Comparison of ENCODE assay signal across 7 cellular contexts in the genomic region with DNA sequence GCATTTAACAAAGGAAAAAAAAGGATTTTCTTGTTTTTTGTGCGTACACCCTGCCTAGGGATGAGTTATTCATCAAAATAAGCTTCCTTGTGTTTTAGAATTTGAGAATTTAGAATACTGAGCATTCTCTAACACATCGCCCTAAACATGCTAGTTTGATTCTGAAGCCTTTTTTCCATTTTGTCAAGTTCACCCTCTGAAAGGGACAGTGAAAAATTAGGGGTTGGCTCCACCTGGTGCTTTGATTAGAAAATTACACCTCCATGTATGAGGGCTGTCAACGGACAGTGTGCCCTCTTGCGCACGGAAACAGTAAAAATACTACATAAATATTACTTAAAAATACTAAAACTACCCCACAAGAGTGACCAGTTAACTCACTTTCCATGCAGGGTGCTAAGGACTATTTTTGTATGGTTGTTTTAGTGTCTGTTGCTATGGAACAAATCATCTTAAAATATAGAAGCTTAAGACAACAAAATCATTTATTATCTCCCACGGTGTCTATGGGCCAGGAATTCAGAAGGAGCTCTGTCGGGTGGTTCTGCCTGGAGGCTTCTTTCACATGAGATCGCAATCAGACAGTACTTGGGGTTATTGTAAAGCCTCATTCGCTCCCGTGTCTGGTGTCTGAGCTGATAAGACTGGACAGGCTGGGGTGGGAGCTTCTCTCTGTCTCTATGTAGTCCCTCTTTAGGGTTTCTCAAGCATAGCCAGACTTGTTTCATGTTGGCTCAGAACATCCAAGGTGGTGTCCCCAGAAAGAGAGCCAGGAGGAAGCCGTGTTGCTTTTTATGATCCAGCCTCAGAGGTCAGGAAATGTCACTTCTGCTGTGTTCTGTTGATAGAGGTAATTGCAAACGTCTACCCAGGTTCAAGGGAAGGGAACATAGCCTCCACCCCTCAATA. TPM values are rescaled to one million over a fixed set of nuclear protein-coding genes. Genes with fewer than 3 reads are reported as not detected.
A peak's percentile ranks its signal among the peaks of the same experiment; 100 is the strongest.
DNase-seq lines count a peak whose midpoint lies in the region; ATAC-seq, FAIRE-seq and TF ChIP-seq lines count a peak whose summit lies in the region.

No MANE protein-coding gene starts in this region.

- H3K36me3 Mint-ChIP-seq in astrocyte (ENCODE audit: low read depth, unreplicated experiment) = no peaks in the 10 kb centered on the region

- no peaks in the 10 kb centered on the region for H3K79me2 ChIP-seq in astrocyte (ENCODE audit: insufficient read depth, low read length)

- H3K9me3 Mint-ChIP-seq in astrocyte (ENCODE audit: unreplicated experiment) = no peaks in the 10 kb centered on the region

- H3K36me3 ChIP-seq in astrocyte (ENCODE audit: insufficient read depth, low read length) (no peaks in the 10 kb centered on the region), small intestine (ENCODE audit: control insufficient read depth in 2 of 2, insufficient read depth in 2 of 2, low read length in 2 of 2) (no peaks in the 10 kb centered on the region)

- H3K27me3 Mint-ChIP-seq in astrocyte (ENCODE audit: low read depth, unreplicated experiment) = no peaks in the 10 kb centered on the region

- FAIRE-seq in astrocyte (lab: Jason Lieb, UNC) (no peak), small intestine (lab: Jason Lieb, UNC) (no peak)

- H3K27me3 ChIP-seq in astrocyte (ENCODE audit: insufficient read depth, low read length) = no peaks in the 10 kb centered on the region
- no peaks in the 10 kb centered on the region for H3K27me3 ChIP-seq in small intestine (ENCODE audit: control insufficient read depth in 2 of 2, insufficient read depth in 2 of 2, low read length in 2 of 2)

- H3K4me3 ChIP-seq in GM12875 (ENCODE audit: low read depth, low read length) = no peak overlapping the region
- no peak overlapping the region for H3K4me3 ChIP-seq in astrocyte (ENCODE audit: insufficient read depth, low read depth, low read length)
- H3K4me3 ChIP-seq in small intestine (ENCODE audit: low read depth in 1 of 2, low read length in 2 of 2) = no peak overlapping the region

- H3K27ac Mint-ChIP-seq in astrocyte (ENCODE audit: unreplicated experiment) = peak overlapping the region; percentile 29

- peaks cover 23% of the 10 kb centered on the region for H3K4me1 Mint-ChIP-seq in astrocyte (ENCODE audit: low read depth, unreplicated experiment)

- no peaks in the 10 kb centered on the region for H4K20me1 ChIP-seq in astrocyte (ENCODE audit: insufficient read depth, low read length)

- DNase-seq in NCI-H1417 treated with DMSO at 0.1 percent for 48 hours (lab: John Stamatoyannopoulos, UW) (peak; percentile 74), T-helper 1 cell (peak; percentile 19 to 79 (median 59)), astrocyte (ENCODE audit: low read depth) (peak; percentile 49), hypothalamus (lab: John Stamatoyannopoulos, UW) (peak in 33 of 51 donors; percentile 2 to 88 (median 40)), small intestine (peak; percentile 81)

- peaks cover 10% of the 10 kb centered on the region for H3K4me1 ChIP-seq in astrocyte (ENCODE audit: insufficient read depth, low read length)
- no peaks in the 10 kb centered on the region for H3K4me1 ChIP-seq in small intestine (ENCODE audit: control insufficient read depth in 2 of 2, insufficient read depth in 1 of 2, low read depth in 1 of 2, low read length in 1 of 2)

- peak; percentile 54 for ATAC-seq in HG02763 (IDR thresholded peaks at IDR 0.05; ENCODE audit: unreplicated experiment)

- H3K27ac ChIP-seq in astrocyte (ENCODE audit: low read depth, low read length) (peak overlapping the region; percentile 30), small intestine (ENCODE audit: low read depth in 1 of 2, low read length in 1 of 2) (no peak overlapping the region)

- peak overlapping the region; percentile 59 for H3K9ac ChIP-seq in astrocyte (ENCODE audit: low read length)

- 27 to 35% (median 31%) methylated on average over 12 of the region's 12 CpGs for WGBS in small intestine, 3 donors

- peak overlapping the region; percentile 24 for H2AFZ ChIP-seq in astrocyte (ENCODE audit: low read depth, low read length)

- no peak overlapping the region for H3K4me3 Mint-ChIP-seq in astrocyte (ENCODE audit: unreplicated experiment)

- H3K9me3 ChIP-seq in astrocyte (ENCODE audit: insufficient read depth, low read depth, low read length) (no peaks in the 10 kb centered on the region), small intestine (ENCODE audit: control insufficient read depth, low read depth) (no peaks in the 10 kb centered on the region)

- peak overlapping the region; percentile 43 for H3K4me2 ChIP-seq in astrocyte (ENCODE audit: low read length)

- peak; percentile 47; the same call in 1 of the 2 replicates for TF ChIP-seq CTCF in GM12875 (IDR thresholded peaks at IDR 0.05; ENCODE audit: borderline replicate concordance, insufficient read depth, low read depth, low read length)
- peak; percentile 88 for TF ChIP-seq CTCF in astrocyte (IDR thresholded peaks at IDR 0.05; ENCODE audit: insufficient read depth, low read depth, low read length)

RNA-seq across cellular contexts. Expression of gene TMEM170B, which starts 41.1 kb away (rescaled TPM):
- 1.5 and 2.5 TPM in 2 replicates for total RNA-seq in astrocyte
- 1 to 10 TPM in 1 of 3 donors, under 1 TPM in 2; under 0.01 to 1.0 (median 0.54) TPM for polyA plus RNA-seq in small intestine
